14 cellular contexts compared by ENCODE assay signal in the genomic region with DNA sequence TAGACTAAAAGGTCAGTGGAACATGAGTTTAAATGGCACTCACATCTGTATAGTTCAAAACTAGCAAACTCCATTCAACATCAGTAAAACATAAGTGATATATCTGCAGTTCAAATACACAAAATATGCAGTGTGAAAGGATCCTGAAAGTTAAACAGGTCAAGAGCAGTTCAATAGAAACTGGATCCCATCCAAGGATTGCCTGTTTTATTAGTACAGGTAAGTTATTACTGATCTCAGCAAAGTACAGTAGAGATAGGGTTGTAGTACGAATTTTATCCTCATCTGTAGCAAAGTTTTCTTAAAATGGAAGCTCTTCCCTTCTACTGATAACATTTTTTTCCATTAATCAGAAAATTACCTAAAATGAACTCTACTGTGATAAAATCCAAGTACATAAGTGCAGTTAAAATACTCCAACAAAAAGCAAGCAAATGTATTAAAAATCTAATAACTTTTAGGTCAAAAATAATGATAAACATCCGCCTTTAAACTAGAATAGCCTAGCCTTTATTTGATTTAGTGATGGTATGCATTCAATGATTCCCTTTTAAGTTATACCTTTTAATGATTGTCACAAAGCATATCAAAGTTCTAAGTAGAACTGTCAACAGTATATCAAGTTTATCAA. TPM values are rescaled to one million over a fixed set of nuclear protein-coding genes. Genes with fewer than 3 reads are reported as not detected.
DNase-seq lines count a peak whose midpoint lies in the region; ATAC-seq, FAIRE-seq and TF ChIP-seq lines count a peak whose summit lies in the region.
"Had no signal": no experiment of that assay in that cellular context is flagged by ENCODE, and none has a peak within 500 bp of the region (broad histone marks: within the 10 kb centered on the region; RNA-seq: fewer than 3 reads in every experiment).

No MANE protein-coding gene starts in this region.

- no peaks in the 10 kb centered on the region for H3K9me2 ChIP-seq in SU-DHL-6 (replicated peaks; ENCODE audit: insufficient read depth, low read length)

- TF ChIP-seq POLR2A in A549 (IDR thresholded peaks at IDR 0.05; ENCODE audit: low read length) (no peak), vagina (IDR thresholded peaks at IDR 0.05) (no peak)

- H3K27me3 ChIP-seq in SU-DHL-6 (ENCODE audit: low read length): no peaks in the 10 kb centered on the region
- H3K27me3 ChIP-seq in fibroblast of lung (ENCODE audit: control insufficient read depth, insufficient read depth, low read length): no peaks in the 10 kb centered on the region
- no peaks in the 10 kb centered on the region for H3K27me3 ChIP-seq in vagina
- H3K27me3 ChIP-seq: upper lobe of left lung had no signal

- TF ChIP-seq CTCF in A549 (IDR thresholded peaks at IDR 0.05) (no peak), Calu3 (IDR thresholded peaks at IDR 0.05; ENCODE audit: unreplicated experiment) (no peak), SU-DHL-6 (IDR thresholded peaks at IDR 0.05; ENCODE audit: insufficient read depth, low read length, poor library complexity, severe bottlenecking) (no peak), fibroblast of lung (conservative IDR thresholded peaks at IDR 0.05 in 1 of 2, IDR thresholded peaks at IDR 0.05 in 1 of 2; ENCODE audit: low read depth in 1 of 2, low read length in 2 of 2) (no peak), vagina (IDR thresholded peaks at IDR 0.05) (no peak)

- H3F3A ChIP-seq in SU-DHL-6 (ENCODE audit: insufficient read depth): no peaks in the 10 kb centered on the region; the same call in 1 of the 2 replicates

- H3K9me3 ChIP-seq in A549: no peaks in the 10 kb centered on the region
- no peaks in the 10 kb centered on the region for H3K9me3 ChIP-seq in SU-DHL-6 (ENCODE audit: insufficient read depth, low read length)
- H3K9me3 ChIP-seq in fibroblast of lung (ENCODE audit: control insufficient read depth, insufficient read depth, low read depth, low read length): no peaks in the 10 kb centered on the region
- no peaks in the 10 kb centered on the region for H3K9me3 ChIP-seq in vagina
- H3K9me3 ChIP-seq: upper lobe of left lung had no signal

- H3K79me2 ChIP-seq in SU-DHL-6 (ENCODE audit: insufficient read depth, low read length) (peaks cover 70% of the 10 kb centered on the region), fibroblast of lung (ENCODE audit: control insufficient read depth, insufficient read depth, low read length) (peaks cover 56% of the 10 kb centered on the region)

- peaks cover 12% of the 10 kb centered on the region for H4K20me1 ChIP-seq in SU-DHL-6 (ENCODE audit: low read depth, low read length)
- no peaks in the 10 kb centered on the region for H4K20me1 ChIP-seq in fibroblast of lung (ENCODE audit: control insufficient read depth, extremely low read depth, insufficient read depth, low read length)

- no peak overlapping the region for H3K27ac ChIP-seq in A549
- no peak overlapping the region for H3K27ac ChIP-seq in SU-DHL-6 (ENCODE audit: low read depth, low read length)
- no peak overlapping the region for H3K27ac ChIP-seq in fibroblast of lung (ENCODE audit: insufficient read depth, low read length)
- H3K27ac ChIP-seq in vagina: no peak overlapping the region

- H2AFZ ChIP-seq in SU-DHL-6 (ENCODE audit: low read depth, low read length, severe bottlenecking) (no peak overlapping the region), fibroblast of lung (ENCODE audit: low read length) (no peak overlapping the region)

- no peaks in the 10 kb centered on the region for H3K27me3 Mint-ChIP-seq in Calu3 (ENCODE audit: unreplicated experiment)

- POLR2A ChIA-PET in A549 (lab: Yijun Ruan, JAX): no interaction called here

- H3K4me3 Mint-ChIP-seq in Calu3 (ENCODE audit: low read depth, unreplicated experiment): peak overlapping the region; percentile 94

- no peak for TF ChIP-seq EP300 in A549 (IDR thresholded peaks at IDR 0.05)

- H3K4me1 Mint-ChIP-seq in Calu3 (ENCODE audit: low read depth, unreplicated experiment): peaks cover 29% of the 10 kb centered on the region

- no peak for DNase-seq in A549 (ENCODE audit: low read depth in 1 of 2, low spot score in 1 of 2)
- DNase-seq in Calu3: no peak
- no peak for DNase-seq in fibroblast of lung (ENCODE audit: low read depth in 2 of 2)
- no peak for DNase-seq in vagina (ENCODE audit: extremely low spot score in 2 of 2)
- DNase-seq: caudate nucleus, left cardiac atrium, NCI-H1092 treated with DMSO at 0.1 percent for 48 hours, NCI-H526, upper lobe of left lung had no signal

- no peaks in the 10 kb centered on the region for H3K9me3 Mint-ChIP-seq in Calu3 (ENCODE audit: low read depth, unreplicated experiment)

- WGBS in A549 (ENCODE audit: missing lambda C conversion rate): 83% methylated on average over 2 of the region's 2 CpGs

- peaks cover 47% of the 10 kb centered on the region for H3K36me3 ChIP-seq in SU-DHL-6 (ENCODE audit: low read length)
- no peaks in the 10 kb centered on the region for H3K36me3 ChIP-seq in fibroblast of lung (ENCODE audit: control insufficient read depth, insufficient read depth, low read length)
- no peaks in the 10 kb centered on the region for H3K36me3 ChIP-seq in vagina

- BruUV-seq in Calu3 (replicated peaks; lab: Mats Ljungman, UMichigan): no TSS peak

- H3K9ac ChIP-seq in SU-DHL-6 (ENCODE audit: low read length) (0 out of 2 replicates have a peak overlapping the region, but pooled peaks have one; percentile 96), fibroblast of lung (ENCODE audit: insufficient read depth, low read length) (no peak overlapping the region)

- no peak overlapping the region for H3K27ac Mint-ChIP-seq in Calu3 (ENCODE audit: unreplicated experiment)

- no peak for TF ChIP-seq RAD21 in A549 (conservative IDR thresholded peaks at IDR 0.05 in 1 of 2, IDR thresholded peaks at IDR 0.05 in 1 of 2)

- H3K4me2 ChIP-seq in A549 (peak overlapping the region; percentile 92; the same call in 2 of the 3 replicates), SU-DHL-6 (ENCODE audit: low read depth, low read length, poor library complexity, severe bottlenecking) (peak overlapping the region; percentile 73), fibroblast of lung (ENCODE audit: extremely low read depth, insufficient read depth, low read length) (peak overlapping the region; percentile 73)

- CTCF ChIA-PET in A549 (lab: Yijun Ruan, JAX): interaction anchor here (0.9 kb wide), 1 partner anchor 42 kb away, joined by 3 read pairs; no protein-coding TSS in a partner anchor
- CTCF ChIA-PET in Calu3 (lab: Charles Lee): no interaction called here

- intact Hi-C loops in Calu3 (cut with micrococcal nuclease; ENCODE audit: unreplicated experiment): no loop called here
- intact Hi-C loops in vagina (cut with DNase I): no loop called here

- H3K4me1 ChIP-seq in A549: peaks cover 22% of the 10 kb centered on the region
- peaks cover 2% of the 10 kb centered on the region for H3K4me1 ChIP-seq in fibroblast of lung (ENCODE audit: control insufficient read depth, extremely low read depth, insufficient read depth, low read length)
- peaks cover 66% of the 10 kb centered on the region for H3K4me1 ChIP-seq in vagina

- H3K4me3 ChIP-seq in A549: no peak overlapping the region
- H3K4me3 ChIP-seq in SU-DHL-6 (ENCODE audit: insufficient read depth, low read length, poor library complexity, severe bottlenecking): peak overlapping the region; percentile 26
- H3K4me3 ChIP-seq in fibroblast of lung (replicated peaks in 1 of 4; ENCODE audit: control extremely low read depth in 1 of 4, insufficient read depth in 1 of 4, low read depth in 3 of 4, low read length in 4 of 4): peak overlapping the region in 2 of 4 experiments; percentile 18 to 94
- H3K4me3 ChIP-seq in vagina: peak overlapping the region in 1 of 2 donors; percentile 100

- FAIRE-seq in A549 (lab: Jason Lieb, UNC): no peak
- FAIRE-seq: GM12892 had no signal

- ATAC-seq in A549 (no peak), HG03457 (IDR thresholded peaks at IDR 0.05; ENCODE audit: unreplicated experiment) (no peak), HG02678 (IDR thresholded peaks at IDR 0.05; ENCODE audit: unreplicated experiment) (no peak), HG02610 (IDR thresholded peaks at IDR 0.05; ENCODE audit: unreplicated experiment) (no peak)
- ATAC-seq: left cardiac atrium had no signal

- peaks cover 50% of the 10 kb centered on the region for H3K36me3 Mint-ChIP-seq in Calu3 (ENCODE audit: insufficient read depth, unreplicated experiment)

TF ChIP-seq in A549, 52 proteins besides CTCF, POLR2A, EP300 and RAD21:
- TF ChIP-seq PHF8 (IDR thresholded peaks at IDR 0.05; ENCODE audit: borderline replicate concordance, low read depth): no peak
- TF ChIP-seq, protein P1, sequence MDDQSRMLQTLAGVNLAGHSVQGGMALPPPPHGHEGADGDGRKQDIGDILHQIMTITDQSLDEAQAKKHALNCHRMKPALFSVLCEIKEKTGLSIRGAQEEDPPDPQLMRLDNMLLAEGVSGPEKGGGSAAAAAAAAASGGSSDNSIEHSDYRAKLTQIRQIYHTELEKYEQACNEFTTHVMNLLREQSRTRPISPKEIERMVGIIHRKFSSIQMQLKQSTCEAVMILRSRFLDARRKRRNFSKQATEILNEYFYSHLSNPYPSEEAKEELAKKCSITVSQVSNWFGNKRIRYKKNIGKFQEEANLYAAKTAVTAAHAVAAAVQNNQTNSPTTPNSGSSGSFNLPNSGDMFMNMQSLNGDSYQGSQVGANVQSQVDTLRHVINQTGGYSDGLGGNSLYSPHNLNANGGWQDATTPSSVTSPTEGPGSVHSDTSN (IDR thresholded peaks at IDR 0.05): no peak
- TF ChIP-seq, protein P2, sequence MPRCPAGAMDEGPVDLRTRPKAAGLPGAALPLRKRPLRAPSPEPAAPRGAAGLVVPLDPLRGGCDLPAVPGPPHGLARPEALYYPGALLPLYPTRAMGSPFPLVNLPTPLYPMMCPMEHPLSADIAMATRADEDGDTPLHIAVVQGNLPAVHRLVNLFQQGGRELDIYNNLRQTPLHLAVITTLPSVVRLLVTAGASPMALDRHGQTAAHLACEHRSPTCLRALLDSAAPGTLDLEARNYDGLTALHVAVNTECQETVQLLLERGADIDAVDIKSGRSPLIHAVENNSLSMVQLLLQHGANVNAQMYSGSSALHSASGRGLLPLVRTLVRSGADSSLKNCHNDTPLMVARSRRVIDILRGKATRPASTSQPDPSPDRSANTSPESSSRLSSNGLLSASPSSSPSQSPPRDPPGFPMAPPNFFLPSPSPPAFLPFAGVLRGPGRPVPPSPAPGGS (IDR thresholded peaks at IDR 0.05): no peak
- TF ChIP-seq FOSB (CRISPR knock-in tag; IDR thresholded peaks at IDR 0.05): no peak

RNA-seq across cellular contexts. Expression of gene ZNF800, which starts 2.2 kb away (rescaled TPM):
- 17.2 and 17.8 TPM in 2 replicates for polyA plus RNA-seq in A549 (2011; rRNA removed)
- 2.9 and 3.6 TPM in 2 replicates for polyA plus RNA-seq in A549 (2012; cell fraction: cytosol; rRNA removed)
- 5.1 and 7.0 TPM in 2 replicates for polyA plus RNA-seq in A549 (2012; cell fraction: nucleus; rRNA removed)
- polyA plus RNA-seq in A549 (2017; fragmentation: RNase III; extraction: RNeasy Plus Mini Kit Qiagen cat#74134 plus additional on column Dnase treatment): 8.7 to 10.2 TPM (median 9.0 TPM) in 3 replicates
- polyA minus RNA-seq in A549 (2011; rRNA and poly(A)+ RNA removed): 13.6 and 15.3 TPM in 2 replicates
- 33.2 and 36.5 TPM in 2 replicates for total RNA-seq in Calu3 (2022)
- total RNA-seq in fibroblast of lung: 10.3 and 12.4 TPM in 2 replicates
- polyA plus RNA-seq in fibroblast of lung: 15.8 and 16.6 TPM in 2 replicates
- polyA plus RNA-seq in fibroblast of lung (2012): 9.0 and 10.2 TPM in 2 replicates
- polyA minus RNA-seq in fibroblast of lung (ENCODE audit: low replicate concordance): 3.7 and 5.0 TPM in 2 replicates
- 31.9 TPM for total RNA-seq in vagina
